In the genomic region with DNA sequence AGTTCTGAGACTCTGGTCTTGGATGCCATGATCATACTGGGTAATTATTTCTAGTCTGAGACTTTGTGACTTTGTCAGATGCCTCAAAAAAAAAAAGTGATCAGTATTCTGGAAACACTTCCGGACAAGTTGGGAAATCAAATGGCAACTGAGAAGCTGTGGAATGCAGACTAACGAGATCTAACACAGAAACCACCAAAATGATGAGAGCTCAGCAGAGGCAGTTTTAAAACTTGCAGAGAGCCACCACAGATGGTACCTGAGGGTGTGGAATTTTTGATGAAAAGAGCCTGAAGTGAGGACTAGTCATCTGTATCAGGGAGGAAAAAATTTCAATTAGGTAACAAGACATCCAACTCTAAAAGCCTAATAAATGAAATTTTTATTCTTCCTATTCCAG, we compare ENCODE assay signal across 12 cellular contexts.
"Had no signal": no experiment of that assay in that cellular context is flagged by ENCODE, and none has a peak within 500 bp of the region (broad histone marks: within the 10 kb centered on the region; RNA-seq: fewer than 3 reads in every experiment).

No MANE protein-coding gene starts in this region.

- DNase-seq: activated CD4-positive, alpha-beta memory T cell treated with anti-CD3 and anti-CD28 coated beads for 36 hours; activated CD4-positive, CD25-positive, alpha-beta regulatory T cell treated with anti-CD3 and anti-CD28 coated beads, Interleukin-2, amount 50 U/mL, for 72 hours; activated CD8-positive, alpha-beta memory T cell treated with anti-CD3 and anti-CD28 coated beads, Interleukin-2, amount 50 U/mL, for 4 hours; activated naive CD4-positive, alpha-beta T cell; aorta; naive B cell; psoas muscle; right lobe of liver; stimulated activated CD4-positive, alpha-beta T cell treated with anti-CD3 and anti-CD28 coated beads, Interleukin-2, amount 100 ng/mL, for 24 hours; stimulated activated naive CD4-positive, alpha-beta T cell had no signal

- ATAC-seq: psoas muscle had no signal

- H3K27me3 Mint-ChIP-seq: activated CD4-positive, alpha-beta memory T cell treated with anti-CD3 and anti-CD28 coated beads for 36 hours; naive B cell had no signal

- H3K4me1 Mint-ChIP-seq: naive B cell had no signal

- H3K4me3 Mint-ChIP-seq: activated CD4-positive, alpha-beta memory T cell treated with anti-CD3 and anti-CD28 coated beads for 36 hours; activated T-helper 1 cell treated with anti-CD3 and anti-CD28 coated beads, Interleukin-12 subunit alpha, Interleukin-12 subunit beta, Interleukin-2, Interleukin-4 antibody, amounts not matched to agents 30 ng/mL and 10 ng/mL and 1 ng/mL, durations not matched to agents 14 hours and 24 hours and 36 hours; naive B cell had no signal

- H3K27ac Mint-ChIP-seq: activated CD4-positive, alpha-beta memory T cell treated with anti-CD3 and anti-CD28 coated beads for 36 hours; activated T-helper 1 cell treated with anti-CD3 and anti-CD28 coated beads, Interleukin-12 subunit alpha, Interleukin-12 subunit beta, Interleukin-2, Interleukin-4 antibody, amounts not matched to agents 30 ng/mL and 10 ng/mL and 1 ng/mL, durations not matched to agents 14 hours and 24 hours and 36 hours had no signal

- H3K27me3 ChIP-seq: neutrophil, right lobe of liver had no signal

- H3K9me3 ChIP-seq: neutrophil, psoas muscle, right lobe of liver had no signal

- H3K4me3 ChIP-seq: psoas muscle, right lobe of liver had no signal

- H3K9me3 Mint-ChIP-seq: activated CD4-positive, alpha-beta memory T cell treated with anti-CD3 and anti-CD28 coated beads for 36 hours; activated T-helper 1 cell treated with anti-CD3 and anti-CD28 coated beads, Interleukin-12 subunit alpha, Interleukin-12 subunit beta, Interleukin-2, Interleukin-4 antibody, amounts not matched to agents 30 ng/mL and 10 ng/mL and 1 ng/mL, durations not matched to agents 14 hours and 24 hours and 36 hours; naive B cell had no signal

- H3K27ac ChIP-seq: neutrophil, psoas muscle had no signal
